ENCODE assay signal across 9 cellular contexts in the genomic region with DNA sequence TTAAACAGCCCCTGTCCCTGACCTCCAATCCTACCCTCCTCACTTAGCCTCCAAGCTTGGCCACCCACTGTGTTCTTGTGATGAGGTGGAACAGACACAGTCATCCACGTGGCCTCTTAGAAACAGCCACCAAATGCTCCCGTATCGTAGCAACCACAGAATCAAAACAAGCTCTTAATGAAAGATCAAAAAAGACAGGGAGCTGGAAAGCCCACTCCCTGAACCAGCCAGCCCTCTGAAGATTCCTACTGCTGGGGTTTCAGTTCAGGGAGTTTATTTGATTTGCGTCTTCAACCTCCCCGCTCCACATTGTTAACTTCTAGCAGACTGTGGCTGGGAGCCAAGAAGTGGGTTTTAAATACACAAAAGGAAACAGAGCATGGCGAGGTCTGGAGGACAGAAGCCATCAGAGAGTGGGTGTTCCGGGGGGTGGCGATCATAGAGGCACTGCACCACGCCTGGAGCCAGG.
DNase-seq lines count a peak whose midpoint lies in the region; ATAC-seq and TF ChIP-seq lines count a peak whose summit lies in the region.
"Had no signal": no experiment of that assay in that cellular context is flagged by ENCODE, and none has a peak within 500 bp of the region (broad histone marks: within the 10 kb centered on the region; RNA-seq: fewer than 3 reads in every experiment).

No MANE protein-coding gene starts in this region.

- H3K36me3 ChIP-seq in adipocyte (ENCODE audit: control insufficient read depth, insufficient read depth, low read length, severe bottlenecking) (no peaks in the 10 kb centered on the region), left lung (peaks cover 2 to 19% of the 10 kb centered on the region in 2 donors)

- peak; percentile 76 for ATAC-seq in left lung
- no peak for ATAC-seq in GM21737 (IDR thresholded peaks at IDR 0.05; ENCODE audit: unreplicated experiment)
- no peak for ATAC-seq in omental fat pad (ENCODE audit: low FRiP score)
- no peak for ATAC-seq in GM18870 (IDR thresholded peaks at IDR 0.05; ENCODE audit: unreplicated experiment)

- TF ChIP-seq CTCF in AG09319 (IDR thresholded peaks at IDR 0.05; ENCODE audit: low read depth, low read length) (no peak), left lung (IDR thresholded peaks at IDR 0.05) (no peak), omental fat pad (IDR thresholded peaks at IDR 0.05) (no peak)

- no peak overlapping the region for H3K4me3 ChIP-seq in adipocyte (ENCODE audit: low read length)
- no peak overlapping the region for H3K4me3 ChIP-seq in left lung
- H3K4me3 ChIP-seq: tibial nerve had no signal

- DNase-seq in AG09319 (ENCODE audit: extremely low read depth, low read depth) (peak; percentile 16), KG1 (lab: John Stamatoyannopoulos, UW) (peak; percentile 14), adipocyte (ENCODE audit: low read depth) (peak; percentile 11), left lung (peak in 1 of 2 donors; percentile 43), omental fat pad (ENCODE audit: low spot score) (no peak)
- DNase-seq in stimulated activated naive CD4-positive, alpha-beta T cell (lab: John Stamatoyannopoulos, UW), result no peak

- H3K27ac ChIP-seq in left lung, result no peak overlapping the region
- H3K27ac ChIP-seq: tibial nerve had no signal

- intact Hi-C loops in left lung (cut with DNase I), result no loop called here

- H3K27me3 ChIP-seq in adipocyte (replicated peaks; ENCODE audit: control insufficient read depth, insufficient read depth, low read length) (no peaks in the 10 kb centered on the region), left lung (no peaks in the 10 kb centered on the region)
- H3K27me3 ChIP-seq: tibial nerve had no signal

- peaks cover 15% of the 10 kb centered on the region for H3K9me3 ChIP-seq in adipocyte (ENCODE audit: control insufficient read depth, low read length)
- peaks cover 0 to 4% of the 10 kb centered on the region in 2 donors for H3K9me3 ChIP-seq in left lung
- H3K9me3 ChIP-seq: tibial nerve had no signal

- H3K9ac ChIP-seq in adipocyte (ENCODE audit: low read length), result no peak overlapping the region

- H3K4me1 ChIP-seq in adipocyte (ENCODE audit: control insufficient read depth, insufficient read depth, low read length), result no peaks in the 10 kb centered on the region
- H3K4me1 ChIP-seq in left lung, result peaks cover 3 to 9% of the 10 kb centered on the region in 2 donors

Comparison
In these comparisons a context has a peak if more than half of its experiments do, and no peak if none do; other contexts are left out.
1. DNase-seq: peak in AG09319 (single experiment), KG1 (single experiment) and adipocyte (single experiment); none in omental fat pad (single experiment) and stimulated activated naive CD4-positive, alpha-beta T cell (0 of 6).